ENCODE assay signal across 10 cellular contexts in genomic region chr7:91165846-91166230, GRCh38.
DNase-seq lines count a peak whose midpoint lies in the region; ATAC-seq lines count a peak whose summit lies in the region.
"Had no signal": no experiment of that assay in that cellular context is flagged by ENCODE, and none has a peak within 500 bp of the region (broad histone marks: within the 10 kb centered on the region; RNA-seq: fewer than 3 reads in every experiment).

No MANE protein-coding gene starts in this region.

- ATAC-seq in GM18861 (IDR thresholded peaks at IDR 0.05; ENCODE audit: unreplicated experiment) (peak; percentile 43), GM21825 (IDR thresholded peaks at IDR 0.05; ENCODE audit: unreplicated experiment) (peak; percentile 47), HG03432 (IDR thresholded peaks at IDR 0.05; ENCODE audit: unreplicated experiment) (peak; percentile 39)

- DNase-seq in iris pigment epithelial cell (ENCODE audit: low read depth) = peak; percentile 36
- no peak for DNase-seq in NCI-H1092 treated with DMSO at 0.1 percent for 48 hours (lab: John Stamatoyannopoulos, UW)
- DNase-seq in mesenteric fat pad (ENCODE audit: low spot score) = no peak
- DNase-seq in NCI-H1694 treated with DMSO at 0.1 percent for 48 hours (lab: John Stamatoyannopoulos, UW) = no peak
- no peak for DNase-seq in anterior cingulate cortex (lab: John Stamatoyannopoulos, UW)
- DNase-seq: DMS153, NCI-H1417 had no signal
